In the genomic region with DNA sequence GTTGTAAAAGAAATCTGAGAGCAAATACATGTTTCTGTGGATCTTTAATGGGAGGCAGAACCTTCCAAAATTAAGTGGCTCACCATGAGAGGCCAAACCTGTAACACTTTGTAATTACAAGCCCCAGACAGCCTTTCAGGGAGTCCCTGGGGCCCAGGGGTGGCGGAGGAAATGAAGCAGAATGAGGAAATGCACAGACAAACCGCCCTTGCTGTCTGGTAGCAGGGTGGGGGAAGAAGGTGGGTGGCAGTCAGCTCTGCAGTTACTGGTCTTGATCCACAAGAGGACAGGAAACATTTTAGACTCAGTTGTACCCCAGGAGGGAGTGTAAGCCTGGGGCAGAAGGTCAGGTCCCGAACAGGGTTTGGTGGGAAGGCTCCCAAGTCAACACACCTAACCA, we compare ENCODE assay signal across 11 cellular contexts. TPM values are rescaled to one million over a fixed set of nuclear protein-coding genes. Genes with fewer than 3 reads are reported as not detected.
DNase-seq lines count a peak whose midpoint lies in the region; ATAC-seq and TF ChIP-seq lines count a peak whose summit lies in the region.
"Had no signal": no experiment of that assay in that cellular context is flagged by ENCODE, and none has a peak within 500 bp of the region (broad histone marks: within the 10 kb centered on the region; RNA-seq: fewer than 3 reads in every experiment).

No MANE protein-coding gene starts in this region.

- peaks cover 21% of the 10 kb centered on the region for H3K4me1 Mint-ChIP-seq in GM23338

- H4K20me1 ChIP-seq in GM23338 (replicated peaks; ENCODE audit: insufficient read depth): no peaks in the 10 kb centered on the region
- no peaks in the 10 kb centered on the region for H4K20me1 ChIP-seq in MM.1S (ENCODE audit: insufficient read depth, low read length)

- no peak overlapping the region for H3K4me3 Mint-ChIP-seq in GM23338

- H3K4me2 ChIP-seq in GM23338: no peak overlapping the region
- no peak overlapping the region for H3K4me2 ChIP-seq in MM.1S (ENCODE audit: low read depth, low read length)

- H3K27me3 Mint-ChIP-seq in GM23338 (ENCODE audit: insufficient read depth, low read depth, poor library complexity): peaks cover 2% of the 10 kb centered on the region

- no peaks in the 10 kb centered on the region for H3K36me3 Mint-ChIP-seq in GM23338 (ENCODE audit: low read depth)

- H3K36me3 ChIP-seq in GM23338 (ENCODE audit: insufficient read depth) (no peaks in the 10 kb centered on the region), mucosa of descending colon (ENCODE audit: low read depth) (no peaks in the 10 kb centered on the region), MM.1S (replicated peaks; ENCODE audit: insufficient read depth, low read length) (no peaks in the 10 kb centered on the region)

- H3K4me3 ChIP-seq in GM23338 (no peak overlapping the region), mucosa of descending colon (no peak overlapping the region), MM.1S (ENCODE audit: low read length) (no peak overlapping the region)

- H3K9me2 ChIP-seq in GM23338 (ENCODE audit: insufficient read depth): no peaks in the 10 kb centered on the region
- H3K9me2 ChIP-seq in MM.1S (replicated peaks; ENCODE audit: insufficient read depth, low read length): no peaks in the 10 kb centered on the region

- no peak for TF ChIP-seq CTCF in GM23338 (conservative IDR thresholded peaks at IDR 0.05; ENCODE audit: low read depth in 2 of 2)
- no peak for TF ChIP-seq CTCF in mucosa of descending colon (IDR thresholded peaks at IDR 0.05)
- no peak for TF ChIP-seq CTCF in MM.1S (IDR thresholded peaks at IDR 0.05; ENCODE audit: low read length)

- H3K9me3 ChIP-seq in mucosa of descending colon (no peaks in the 10 kb centered on the region), MM.1S (replicated peaks; ENCODE audit: insufficient read depth, low read length) (no peaks in the 10 kb centered on the region)

- H3K27ac ChIP-seq in GM23338 (ENCODE audit: low read depth) (no peak overlapping the region), MM.1S (ENCODE audit: low read length) (no peak overlapping the region)
- H3K27ac ChIP-seq: foreskin keratinocyte, RWPE1 had no signal

- DNase-seq in GM23338 (ENCODE audit: low spot score): no peak
- DNase-seq in KBM-7: peak; percentile 74
- no peak for DNase-seq in mucosa of descending colon
- no peak for DNase-seq in MM.1S
- DNase-seq in T-helper 1 cell: no peak
- DNase-seq in midbrain (lab: John Stamatoyannopoulos, UW): no peak
- no peak for DNase-seq in NCI-H1092 (lab: John Stamatoyannopoulos, UW)
- DNase-seq: foreskin keratinocyte had no signal

- peaks cover 11% of the 10 kb centered on the region; the same call in 1 of the 2 replicates for H3K4me1 ChIP-seq in GM23338 (ENCODE audit: insufficient read depth)
- no peaks in the 10 kb centered on the region for H3K4me1 ChIP-seq in mucosa of descending colon (ENCODE audit: low read depth)
- H3K4me1 ChIP-seq in MM.1S (ENCODE audit: low read length): no peaks in the 10 kb centered on the region
- H3K4me1 ChIP-seq: foreskin keratinocyte had no signal

- H3K27ac Mint-ChIP-seq in GM23338: no peak overlapping the region

- intact Hi-C loops in mucosa of descending colon (cut with DNase I, micrococcal nuclease): no loop called here

- H3K9me3 Mint-ChIP-seq in GM23338: no peaks in the 10 kb centered on the region

- H3F3A ChIP-seq in GM23338 (replicated peaks; ENCODE audit: low read depth): no peaks in the 10 kb centered on the region
- no peaks in the 10 kb centered on the region for H3F3A ChIP-seq in MM.1S (ENCODE audit: insufficient read depth, low read length)

- peak; percentile 86 for ATAC-seq in GM18868 (IDR thresholded peaks at IDR 0.05; ENCODE audit: unreplicated experiment)
- ATAC-seq in GM23338: no peak
- peak; percentile 60 for ATAC-seq in mucosa of descending colon
- ATAC-seq: foreskin keratinocyte, HCT116 had no signal

- H3K79me2 ChIP-seq in GM23338 (replicated peaks; ENCODE audit: insufficient read depth): no peaks in the 10 kb centered on the region
- H3K79me2 ChIP-seq in MM.1S (ENCODE audit: low read length): no peaks in the 10 kb centered on the region

- H3K27me3 ChIP-seq in GM23338 (ENCODE audit: insufficient read depth): no peaks in the 10 kb centered on the region
- no peaks in the 10 kb centered on the region for H3K27me3 ChIP-seq in MM.1S (replicated peaks; ENCODE audit: insufficient read depth, low read length)

- H2AFZ ChIP-seq in GM23338: peak overlapping the region; percentile 60; the same call in 1 of the 2 replicates
- H2AFZ ChIP-seq in MM.1S (ENCODE audit: low read length): no peak overlapping the region

- in situ Hi-C loops in KBM-7 (cut with MboI; ENCODE audit: low pct_unique_long_range_greater_than_20kb, low sequenced_read_pairs): no loop called here

- H3K9ac ChIP-seq in MM.1S (ENCODE audit: low read length): no peak overlapping the region

TF ChIP-seq in GM23338, 12 proteins besides CTCF, POLR2A, EP300 and RAD21 (continues in another document):
- TF ChIP-seq JUNB (IDR thresholded peaks at IDR 0.05; ENCODE audit: unreplicated experiment) (no peak), EZH2phosphoT487 (IDR thresholded peaks at IDR 0.05; ENCODE audit: unreplicated experiment) (no peak)
- TF ChIP-seq, protein P1, sequence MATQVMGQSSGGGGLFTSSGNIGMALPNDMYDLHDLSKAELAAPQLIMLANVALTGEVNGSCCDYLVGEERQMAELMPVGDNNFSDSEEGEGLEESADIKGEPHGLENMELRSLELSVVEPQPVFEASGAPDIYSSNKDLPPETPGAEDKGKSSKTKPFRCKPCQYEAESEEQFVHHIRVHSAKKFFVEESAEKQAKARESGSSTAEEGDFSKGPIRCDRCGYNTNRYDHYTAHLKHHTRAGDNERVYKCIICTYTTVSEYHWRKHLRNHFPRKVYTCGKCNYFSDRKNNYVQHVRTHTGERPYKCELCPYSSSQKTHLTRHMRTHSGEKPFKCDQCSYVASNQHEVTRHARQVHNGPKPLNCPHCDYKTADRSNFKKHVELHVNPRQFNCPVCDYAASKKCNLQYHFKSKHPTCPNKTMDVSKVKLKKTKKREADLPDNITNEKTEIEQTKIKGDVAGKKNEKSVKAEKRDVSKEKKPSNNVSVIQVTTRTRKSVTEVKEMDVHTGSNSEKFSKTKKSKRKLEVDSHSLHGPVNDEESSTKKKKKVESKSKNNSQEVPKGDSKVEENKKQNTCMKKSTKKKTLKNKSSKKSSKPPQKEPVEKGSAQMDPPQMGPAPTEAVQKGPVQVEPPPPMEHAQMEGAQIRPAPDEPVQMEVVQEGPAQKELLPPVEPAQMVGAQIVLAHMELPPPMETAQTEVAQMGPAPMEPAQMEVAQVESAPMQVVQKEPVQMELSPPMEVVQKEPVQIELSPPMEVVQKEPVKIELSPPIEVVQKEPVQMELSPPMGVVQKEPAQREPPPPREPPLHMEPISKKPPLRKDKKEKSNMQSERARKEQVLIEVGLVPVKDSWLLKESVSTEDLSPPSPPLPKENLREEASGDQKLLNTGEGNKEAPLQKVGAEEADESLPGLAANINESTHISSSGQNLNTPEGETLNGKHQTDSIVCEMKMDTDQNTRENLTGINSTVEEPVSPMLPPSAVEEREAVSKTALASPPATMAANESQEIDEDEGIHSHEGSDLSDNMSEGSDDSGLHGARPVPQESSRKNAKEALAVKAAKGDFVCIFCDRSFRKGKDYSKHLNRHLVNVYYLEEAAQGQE (IDR thresholded peaks at IDR 0.05; ENCODE audit: unreplicated experiment): no peak

RNA-seq across cellular contexts. Expression of a gene that starts 6.5 kb away (rescaled TPM):
- not detected in 2 replicates for total RNA-seq in GM23338 (2014; rRNA removed; shearing (Covaris generic))
- polyA plus RNA-seq in GM23338 (2016; fragmentation: Nextera tagmentation; extraction: Ambion mirVana): not detected in 2 replicates
- total RNA-seq in mucosa of descending colon: not detected
- total RNA-seq: foreskin keratinocyte had no signal
- polyA plus RNA-seq: foreskin keratinocyte had no signal

RNA-seq across cellular contexts. Expression of a gene that starts 46.0 kb away (rescaled TPM):
- total RNA-seq in GM23338 (2014; rRNA removed; shearing (Covaris generic)): 45.2 and 58.5 TPM in 2 replicates
- polyA plus RNA-seq in GM23338 (2016; fragmentation: Nextera tagmentation; extraction: Ambion mirVana): 68.9 and 84.0 TPM in 2 replicates
- 10 to 100 TPM; 20.6 to 31.1 (median 29.0) TPM for total RNA-seq in mucosa of descending colon
